In genomic region chr13:23141964-23142363, GRCh38 we compare ENCODE assay signal across 8 cellular contexts. TPM values are rescaled to one million over a fixed set of nuclear protein-coding genes. Genes with fewer than 3 reads are reported as not detected.
"Had no signal": no experiment of that assay in that cellular context is flagged by ENCODE, and none has a peak within 500 bp of the region (broad histone marks: within the 10 kb centered on the region; RNA-seq: fewer than 3 reads in every experiment).

No MANE protein-coding gene starts in this region.

- H3K4me3 Mint-ChIP-seq: IgD-negative memory B cell had no signal

- H3K36me3 Mint-ChIP-seq: IgD-negative memory B cell had no signal

- H3K27ac ChIP-seq: HL-60 had no signal

- DNase-seq: IMR-90, KBM-7 had no signal

- H3K4me1 Mint-ChIP-seq: IgD-negative memory B cell had no signal

- H3K4me3 ChIP-seq: K562 had no signal

- ATAC-seq: HepG2, K562 had no signal

- H3K9me3 Mint-ChIP-seq: IgD-negative memory B cell had no signal

RNA-seq across cellular contexts. Expression of gene SGCG, which starts 38.8 kb away (rescaled TPM):
- total RNA-seq: HepG2, HT-29, HT1080 had no signal
- polyA plus RNA-seq: HepG2, IgD-negative memory B cell, IMR-90 had no signal
